ENCODE assay signal across 8 cellular contexts in genomic region chr4:105472871-105473339, GRCh38. TPM values are rescaled to one million over a fixed set of nuclear protein-coding genes. Genes with fewer than 3 reads are reported as not detected.
A peak's percentile ranks its signal among the peaks of the same experiment; 100 is the strongest.
DNase-seq lines count a peak whose midpoint lies in the region; ATAC-seq, FAIRE-seq and TF ChIP-seq lines count a peak whose summit lies in the region.

No MANE protein-coding gene starts in this region.

- H3K9me3 ChIP-seq in A549 (no peaks in the 10 kb centered on the region), mucosa of descending colon (no peaks in the 10 kb centered on the region)

- WGBS in A549 (ENCODE audit: missing lambda C conversion rate) = 12% methylated on average over 20 of the region's 20 CpGs

- no peaks in the 10 kb centered on the region for H3K36me3 Mint-ChIP-seq in chondrocyte (ENCODE audit: low read depth)

- no peak for DNase-seq in A549 (ENCODE audit: low read depth in 1 of 2, low spot score in 1 of 2)
- DNase-seq in NCI-H1105 (lab: John Stamatoyannopoulos, UW) = peak; percentile 25
- no peak for DNase-seq in chondrocyte (ENCODE audit: low spot score)
- no peak for DNase-seq in mucosa of descending colon
- DNase-seq in KG1 (lab: John Stamatoyannopoulos, UW) = no peak
- DNase-seq in NCI-H1092 treated with DMSO at 0.1 percent for 48 hours (lab: John Stamatoyannopoulos, UW) = no peak
- DNase-seq in germinal center (ENCODE audit: low spot score) = no peak

- peak overlapping the region; percentile 83 for H3K4me2 ChIP-seq in A549

- H3K9me3 Mint-ChIP-seq in chondrocyte (ENCODE audit: low read depth) = no peaks in the 10 kb centered on the region

- peak overlapping the region; percentile 93 to 99 for H3K27ac ChIP-seq in A549

- peak overlapping the region; percentile 78 for H3K4me3 ChIP-seq in A549
- H3K4me3 ChIP-seq in mucosa of descending colon = peak overlapping the region; percentile 97

- H3K27ac Mint-ChIP-seq in chondrocyte (ENCODE audit: unreplicated experiment) = peak overlapping the region; percentile 99

- CTCF ChIA-PET in A549 (lab: Yijun Ruan, JAX) = interaction anchor here (1.4 to 2.0 kb wide), 6 partner anchors 291 to 728 kb away, joined by 3 to 10 read pairs (median 4); partner anchors contain the start of gene TET2

- peaks cover 42% of the 10 kb centered on the region for H3K4me1 Mint-ChIP-seq in chondrocyte (ENCODE audit: low read depth)

- TF ChIP-seq POLR2A in A549 (IDR thresholded peaks at IDR 0.05; ENCODE audit: low read length) = no peak

- no peak for TF ChIP-seq RAD21 in A549 (conservative IDR thresholded peaks at IDR 0.05 in 1 of 2, IDR thresholded peaks at IDR 0.05 in 1 of 2)

- POLR2A ChIA-PET in A549 (lab: Yijun Ruan, JAX) = interaction anchor here (1.9 kb wide), 1 partner anchor 326 kb away, joined by 9 read pairs; the partner anchor contains the start of gene TET2

- intact Hi-C loops in mucosa of descending colon (cut with DNase I, micrococcal nuclease) = loop anchor here (2.0 to 5.0 kb wide), 2 partner anchors 326 to 332 kb away; partner anchors contain the start of gene TET2 (in 1 of the 2)

- no peak for TF ChIP-seq CTCF in A549 (IDR thresholded peaks at IDR 0.05)
- no peak for TF ChIP-seq CTCF in chondrocyte (IDR thresholded peaks at IDR 0.05)
- TF ChIP-seq CTCF in mucosa of descending colon (IDR thresholded peaks at IDR 0.05) = no peak

- peaks cover 14% of the 10 kb centered on the region for H3K4me1 ChIP-seq in A549
- peaks cover 3% of the 10 kb centered on the region for H3K4me1 ChIP-seq in mucosa of descending colon (ENCODE audit: low read depth)

- H3K4me3 Mint-ChIP-seq in chondrocyte (ENCODE audit: unreplicated experiment) = peak overlapping the region; percentile 99

- ATAC-seq in A549 (peak in 1 of 2 experiments; percentile 11; a peak in 3 of 6 replicates), GM19328 (IDR thresholded peaks at IDR 0.05; ENCODE audit: unreplicated experiment) (peak; percentile 14), mucosa of descending colon (peak; percentile 12)

- no peak for TF ChIP-seq EP300 in A549 (IDR thresholded peaks at IDR 0.05)

- no peak for FAIRE-seq in A549 (lab: Jason Lieb, UNC)

- no peaks in the 10 kb centered on the region for H3K36me3 ChIP-seq in mucosa of descending colon (ENCODE audit: low read depth)

- no peaks in the 10 kb centered on the region for H3K27me3 Mint-ChIP-seq in chondrocyte (ENCODE audit: low read depth)

TF ChIP-seq in A549, 52 proteins besides CTCF, POLR2A, EP300 and RAD21:
- TF ChIP-seq FOSB (CRISPR knock-in tag; IDR thresholded peaks at IDR 0.05) = no peak

RNA-seq across cellular contexts. Expression of gene PPA2, which starts 1.0 kb away (rescaled TPM):
- 125 and 140 TPM in 2 replicates for polyA plus RNA-seq in A549 (2011; rRNA removed)
- 35.9 and 36.2 TPM in 2 replicates for polyA plus RNA-seq in A549 (2012; cell fraction: cytosol; rRNA removed)
- 18.8 and 24.5 TPM in 2 replicates for polyA plus RNA-seq in A549 (2012; cell fraction: nucleus; rRNA removed)
- polyA plus RNA-seq in A549 (2017; fragmentation: RNase III; extraction: RNeasy Plus Mini Kit Qiagen cat#74134 plus additional on column Dnase treatment) = 87.1 to 94.8 TPM (median 89.1 TPM) in 3 replicates
- 23.2 and 30.4 TPM in 2 replicates for polyA minus RNA-seq in A549 (2011; rRNA and poly(A)+ RNA removed)
- total RNA-seq in chondrocyte = 58.6 to 67.9 TPM (median 61.9 TPM) in 3 replicates
- total RNA-seq in mucosa of descending colon = 100 to 1,000 TPM in 1 of 3 donors, 10 to 100 TPM in 2; 78.3 to 130 (median 91.2) TPM
